23 cellular contexts compared by ENCODE assay signal in genomic region chr15:39710681-39711080, GRCh38.
"Had no signal": no experiment of that assay in that cellular context is flagged by ENCODE, and none has a peak within 500 bp of the region (broad histone marks: within the 10 kb centered on the region; RNA-seq: fewer than 3 reads in every experiment).

No MANE protein-coding gene starts in this region.

- H3K4me3 ChIP-seq: esophagus squamous epithelium, gastrocnemius medialis, lower lobe of right lung, prostate gland, right atrium auricular region, thoracic aorta, tibial nerve, upper lobe of left lung had no signal

- ATAC-seq: effector memory CD8-positive, alpha-beta T cell; gastrocnemius medialis; left ventricle myocardium superior; lower lobe of right lung; naive thymus-derived CD8-positive, alpha-beta T cell; sciatic nerve; stimulated activated effector memory CD8-positive, alpha-beta T cell treated with anti-CD3 and anti-CD28 coated beads, Interleukin-12 subunit alpha, Interleukin-12 subunit beta, amount 100 ng/mL, for 72 hours; stimulated activated naive CD8-positive, alpha-beta T cell treated with anti-CD3 and anti-CD28 coated beads, Interleukin-15, Interleukin-2, amounts not matched to agents 100 U/mL and 50 U/mL, for 24 hours had no signal

- DNase-seq: cortex of kidney; effector memory CD8-positive, alpha-beta T cell; erythroblast; esophagus squamous epithelium; foreskin fibroblast; gastrocnemius medialis; head of caudate nucleus; left ventricle myocardium superior; lower lobe of right lung; naive thymus-derived CD8-positive, alpha-beta T cell; nephron progenitor cell; nucleus accumbens; stimulated activated CD4-positive, alpha-beta T cell treated with anti-CD3 and anti-CD28 coated beads, Interleukin-2, amount 100 ng/mL, for 24 hours; stimulated activated CD4-positive, alpha-beta T cell treated with anti-CD3 and anti-CD28 coated beads, Interleukin-4, amount 100 ng/mL, for 24 hours; stimulated activated naive CD8-positive, alpha-beta T cell treated with anti-CD3 and anti-CD28 coated beads, Interleukin-15, Interleukin-2, amounts not matched to agents 100 U/mL and 50 U/mL, for 24 hours; substantia nigra; upper lobe of left lung had no signal
